In the genomic region with DNA sequence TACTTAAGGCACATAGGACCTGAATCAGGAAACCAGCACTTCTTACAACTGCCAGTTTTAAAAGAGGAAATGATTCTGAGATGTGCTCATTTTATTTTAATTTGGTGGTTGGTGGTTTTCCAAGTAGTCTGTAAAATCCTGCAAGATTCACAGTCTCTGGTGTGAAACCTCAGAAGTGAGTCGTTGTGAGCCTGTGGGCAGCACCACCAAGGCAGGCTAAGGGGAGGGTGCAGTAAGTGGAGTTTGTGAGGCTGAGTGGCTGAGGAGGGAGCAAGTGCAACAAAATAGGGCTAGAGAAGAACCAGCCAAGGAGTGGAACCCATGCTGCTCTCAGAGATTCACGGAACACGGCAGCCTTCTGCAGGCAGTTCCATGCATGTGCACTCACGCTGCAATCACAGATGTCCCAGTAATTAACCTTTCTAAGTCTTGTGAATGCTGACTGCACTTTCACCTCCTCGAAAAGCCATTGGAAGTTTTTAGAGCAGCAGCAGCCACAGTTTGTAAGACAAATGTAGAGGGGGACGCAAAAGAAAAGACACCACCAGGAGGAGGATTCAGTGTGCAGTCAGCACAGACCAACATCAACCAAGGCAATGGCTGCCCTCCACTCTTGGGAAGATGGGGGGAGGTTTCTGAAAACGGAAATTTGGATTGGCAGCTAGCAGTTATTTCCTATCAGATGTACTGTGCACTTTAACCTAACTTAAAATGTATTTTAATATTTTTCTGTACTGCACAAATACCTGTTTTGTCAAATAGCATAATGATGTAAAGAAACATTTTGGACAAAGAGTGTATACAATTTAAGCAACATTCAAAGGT, we compare ENCODE assay signal across 9 cellular contexts. TPM values are rescaled to one million over a fixed set of nuclear protein-coding genes. Genes with fewer than 3 reads are reported as not detected.
A peak's percentile ranks its signal among the peaks of the same experiment; 100 is the strongest.
DNase-seq lines count a peak whose midpoint lies in the region; ATAC-seq and TF ChIP-seq lines count a peak whose summit lies in the region.
"Had no signal": no experiment of that assay in that cellular context is flagged by ENCODE, and none has a peak within 500 bp of the region (broad histone marks: within the 10 kb centered on the region; RNA-seq: fewer than 3 reads in every experiment).

No MANE protein-coding gene starts in this region.

- peak; percentile 30 for DNase-seq in GM03348 (ENCODE audit: low spot score)
- peak; percentile 94 to 96 for DNase-seq in Kasumi-1 (lab: John Stamatoyannopoulos, UW)
- DNase-seq in activated CD8-positive, alpha-beta memory T cell treated with anti-CD3 and anti-CD28 coated beads, Interleukin-2, amount 50 U/mL, for 1 hour (ENCODE audit: extremely low read depth): peak; percentile 10
- DNase-seq in kidney tubule cell (ENCODE audit: low spot score): peak; percentile 69
- peak in 1 of 2 donors; percentile 26 for DNase-seq in upper lobe of left lung
- no peak for DNase-seq in substantia nigra (lab: John Stamatoyannopoulos, UW)
- no peak for DNase-seq in prostate gland (ENCODE audit: low spot score)

- peaks cover 0 to 11% (median 8%) of the 10 kb centered on the region in 4 donors for H3K4me1 ChIP-seq in upper lobe of left lung
- H3K4me1 ChIP-seq in prostate gland (replicated peaks): no peaks in the 10 kb centered on the region

- TF ChIP-seq EP300 in upper lobe of left lung (IDR thresholded peaks at IDR 0.05): no peak

- H3K4me3 ChIP-seq in upper lobe of left lung (no peak overlapping the region), prostate gland (no peak overlapping the region)
- H3K4me3 ChIP-seq: K562 had no signal

- H3K36me3 ChIP-seq in upper lobe of left lung: peaks cover 0 to 37% (median 5%) of the 10 kb centered on the region in 4 donors
- H3K36me3 ChIP-seq in prostate gland: no peaks in the 10 kb centered on the region

- H3K27ac ChIP-seq in upper lobe of left lung (no peak overlapping the region), substantia nigra (ENCODE audit: low read depth, low read length, poor library complexity, severe bottlenecking) (no peak overlapping the region), prostate gland (no peak overlapping the region)

- no peaks in the 10 kb centered on the region for H3K9me3 ChIP-seq in upper lobe of left lung
- H3K9me3 ChIP-seq in prostate gland: no peaks in the 10 kb centered on the region

- H3K27me3 ChIP-seq in upper lobe of left lung (no peaks in the 10 kb centered on the region), prostate gland (replicated peaks; ENCODE audit: insufficient read depth) (no peaks in the 10 kb centered on the region)

- intact Hi-C loops in prostate gland (cut with DNase I): no loop called here

- TF ChIP-seq CTCF in upper lobe of left lung (IDR thresholded peaks at IDR 0.05) (no peak), prostate gland (IDR thresholded peaks at IDR 0.05) (no peak)

- WGBS in upper lobe of left lung, 2 donors: 58 to 64% methylated on average over 7 of the region's 7 CpGs
- WGBS in prostate gland: 69% methylated on average over 7 of the region's 7 CpGs

- TF ChIP-seq POLR2A in upper lobe of left lung (IDR thresholded peaks at IDR 0.05) (no peak), prostate gland (IDR thresholded peaks at IDR 0.05) (no peak)

- ATAC-seq in GM21576 (IDR thresholded peaks at IDR 0.05; ENCODE audit: unreplicated experiment): peak; percentile 64
- peak; percentile 51 to 76 for ATAC-seq in upper lobe of left lung (ENCODE audit: low FRiP score in 2 of 2)
- ATAC-seq: K562 had no signal

RNA-seq across cellular contexts. Expression of gene ESD, which starts 44.9 kb away (rescaled TPM):
- 100 to 1,000 TPM in 1 of 6 donors, 10 to 100 TPM in 5; 29.3 to 103 (median 82.1) TPM for total RNA-seq in upper lobe of left lung
- total RNA-seq in prostate gland: 10 to 100 TPM; 88.2 to 90.3 TPM

Comparison
In these comparisons a context has a peak if more than half of its experiments do, and no peak if none do; other contexts are left out.
1. DNase-seq: peak in GM03348 (single experiment), Kasumi-1 (2 of 2), activated CD8-positive, alpha-beta memory T cell treated with anti-CD3 and anti-CD28 coated beads, Interleukin-2, amount 50 U/mL, for 1 hour (single experiment) and kidney tubule cell (single experiment); none in substantia nigra (0 of 49) and prostate gland (single experiment).